In the genomic region with DNA sequence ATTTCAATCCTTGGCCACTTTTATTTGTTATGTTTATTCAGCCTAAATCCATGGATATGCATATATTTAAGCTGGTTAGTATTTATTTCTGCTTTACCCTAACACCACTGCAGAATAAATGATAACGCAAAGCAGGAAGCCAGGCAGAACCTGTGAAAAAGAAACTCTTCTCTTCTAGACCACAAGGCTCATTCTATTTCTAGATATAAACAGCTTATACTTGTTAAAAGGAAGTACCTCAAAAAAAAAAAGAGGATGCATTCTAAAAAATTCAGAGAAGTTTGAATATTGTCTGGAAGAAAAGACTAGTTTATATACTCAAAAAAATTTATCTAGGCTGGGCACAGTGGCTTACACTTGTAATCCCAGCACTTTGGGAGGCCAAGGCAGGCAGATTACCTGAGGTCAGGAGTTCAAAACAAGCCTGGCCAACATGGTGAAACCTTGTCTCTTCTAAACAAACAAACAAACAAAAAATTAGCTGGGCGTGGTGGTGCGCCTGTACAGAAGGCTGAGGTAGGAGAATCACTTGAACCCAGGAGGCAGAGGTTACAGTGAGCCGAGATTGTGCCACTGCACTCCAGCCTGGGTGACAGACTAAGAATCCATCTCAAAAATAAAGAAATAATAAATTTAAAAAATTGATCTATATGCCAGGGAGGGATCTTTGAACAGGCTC, we compare ENCODE assay signal across 8 cellular contexts. TPM values are rescaled to one million over a fixed set of nuclear protein-coding genes. Genes with fewer than 3 reads are reported as not detected.
A peak's percentile ranks its signal among the peaks of the same experiment; 100 is the strongest.
DNase-seq lines count a peak whose midpoint lies in the region; ATAC-seq and TF ChIP-seq lines count a peak whose summit lies in the region.

No MANE protein-coding gene starts in this region.

- H3K27ac Mint-ChIP-seq in activated naive CD8-positive, alpha-beta T cell treated with anti-CD3 and anti-CD28 coated beads, Interleukin-2, amount 50 U/mL, for 24 hours: peak overlapping the region; percentile 68

- no peak overlapping the region for H2BK5ac ChIP-seq in mesendoderm (ENCODE audit: low read length)

- no peaks in the 10 kb centered on the region for H3K9me3 ChIP-seq in hepatocyte (ENCODE audit: low read depth)

- H2BK15ac ChIP-seq in mesendoderm (replicated peaks; ENCODE audit: low read depth): no peak overlapping the region

- H2AFZ ChIP-seq in hepatocyte: no peak overlapping the region

- H3K4me3 ChIP-seq in hepatocyte: no peak overlapping the region
- no peak overlapping the region for H3K4me3 ChIP-seq in mesendoderm (ENCODE audit: low read length)

- no peaks in the 10 kb centered on the region for H3K9me2 ChIP-seq in hepatocyte (replicated peaks; ENCODE audit: insufficient read depth)

- no peaks in the 10 kb centered on the region for H3K36me3 ChIP-seq in hepatocyte (replicated peaks; ENCODE audit: insufficient read depth, low read depth)
- no peaks in the 10 kb centered on the region for H3K36me3 ChIP-seq in mesendoderm (ENCODE audit: control insufficient read depth, insufficient read depth, low read length)

- WGBS in hepatocyte (ENCODE audit: low lambda C conversion rate, missing lambda C conversion rate): 93% methylated on average over 4 of the region's 4 CpGs
- WGBS in mesendoderm (ENCODE audit: extremely low coverage, insufficient coverage, low lambda C conversion rate): no CpG with 5 or more reads among the region's 4 CpGs

- H3K4me1 Mint-ChIP-seq in activated naive CD8-positive, alpha-beta T cell treated with anti-CD3 and anti-CD28 coated beads, Interleukin-2, amount 50 U/mL, for 24 hours: peaks cover 70% of the 10 kb centered on the region

- no peaks in the 10 kb centered on the region for H4K20me1 ChIP-seq in hepatocyte (ENCODE audit: insufficient read depth, poor library complexity, severe bottlenecking)

- H3K4me3 Mint-ChIP-seq in activated naive CD8-positive, alpha-beta T cell treated with anti-CD3 and anti-CD28 coated beads, Interleukin-2, amount 50 U/mL, for 24 hours: peak overlapping the region; percentile 27

- H4K8ac ChIP-seq in mesendoderm (ENCODE audit: low read depth, low read length): no peak overlapping the region

- DNase-seq in GM10248 (ENCODE audit: extremely low spot score): peak; percentile 38
- peak; percentile 37 for DNase-seq in GM20000 (ENCODE audit: low spot score)
- no peak for DNase-seq in activated naive CD8-positive, alpha-beta T cell treated with anti-CD3 and anti-CD28 coated beads, Interleukin-2, amount 50 U/mL, for 24 hours
- DNase-seq in hepatocyte (ENCODE audit: low spot score): no peak
- DNase-seq in mesendoderm: no peak
- no peak for DNase-seq in RPMI8226
- DNase-seq in NCI-H187 treated with DMSO at 0.1 percent for 48 hours (lab: John Stamatoyannopoulos, UW): no peak

- H3K18ac ChIP-seq in mesendoderm (ENCODE audit: low read length): no peak overlapping the region

- H3K4me1 ChIP-seq in hepatocyte (ENCODE audit: insufficient read depth) (no peaks in the 10 kb centered on the region), mesendoderm (ENCODE audit: control insufficient read depth, low read depth, low read length) (no peaks in the 10 kb centered on the region)

- no peaks in the 10 kb centered on the region for H3K27me3 Mint-ChIP-seq in activated naive CD8-positive, alpha-beta T cell treated with anti-CD3 and anti-CD28 coated beads, Interleukin-2, amount 50 U/mL, for 24 hours

- H3K79me1 ChIP-seq in mesendoderm (ENCODE audit: low read length): no peaks in the 10 kb centered on the region

- H3K79me2 ChIP-seq in hepatocyte (no peaks in the 10 kb centered on the region), mesendoderm (ENCODE audit: control insufficient read depth, insufficient read depth, low read length) (no peaks in the 10 kb centered on the region)

- H3K27me3 ChIP-seq in hepatocyte: no peaks in the 10 kb centered on the region
- H3K27me3 ChIP-seq in mesendoderm (ENCODE audit: insufficient read depth, low read length, poor library complexity): no peaks in the 10 kb centered on the region

- H3K27ac ChIP-seq in hepatocyte: no peak overlapping the region
- H3K27ac ChIP-seq in mesendoderm (ENCODE audit: low read depth, low read length): no peak overlapping the region

- H3K23ac ChIP-seq in mesendoderm (ENCODE audit: low read length): no peak overlapping the region

- peaks cover 6% of the 10 kb centered on the region for H3K36me3 Mint-ChIP-seq in activated naive CD8-positive, alpha-beta T cell treated with anti-CD3 and anti-CD28 coated beads, Interleukin-2, amount 50 U/mL, for 24 hours (ENCODE audit: low read depth)

- H3K9me3 Mint-ChIP-seq in activated naive CD8-positive, alpha-beta T cell treated with anti-CD3 and anti-CD28 coated beads, Interleukin-2, amount 50 U/mL, for 24 hours: no peaks in the 10 kb centered on the region

- no peak overlapping the region for H2BK120ac ChIP-seq in mesendoderm (ENCODE audit: low read depth, low read length)

- no peak overlapping the region for H3K56ac ChIP-seq in mesendoderm (ENCODE audit: low read length)

- CTCF ChIA-PET in GM10248 (lab: Yijun Ruan, JAX): interaction anchor here (4.3 to 9.3 kb wide), 2 partner anchors 57 to 450 kb away, joined by 31 to 132 read pairs; partner anchors contain the start of genes GALNT4 and POC1B

- no peak overlapping the region for H3K9ac ChIP-seq in mesendoderm (ENCODE audit: low read length)

- ATAC-seq in HG03378 (IDR thresholded peaks at IDR 0.05; ENCODE audit: unreplicated experiment): peak; percentile 84
- ATAC-seq in activated naive CD8-positive, alpha-beta T cell treated with anti-CD3 and anti-CD28 coated beads, Interleukin-2, amount 50 U/mL, for 24 hours: peak; percentile 31

- TF ChIP-seq CTCF in GM10248 (IDR thresholded peaks at IDR 0.05; ENCODE audit: control extremely low read depth, extremely low read depth, low read depth, missing control alignments) (no peak), GM20000 (IDR thresholded peaks at IDR 0.05; ENCODE audit: extremely low read depth, missing control alignments) (no peak), hepatocyte (IDR thresholded peaks at IDR 0.05; ENCODE audit: poor library complexity) (no peak)

- H3K4me2 ChIP-seq in hepatocyte: no peak overlapping the region
- no peak overlapping the region for H3K4me2 ChIP-seq in mesendoderm (ENCODE audit: low read length)

- no peak overlapping the region for H3K4ac ChIP-seq in mesendoderm (ENCODE audit: low read depth, low read length)

- POLR2A ChIA-PET in GM10248 (lab: Yijun Ruan, JAX): no interaction called here

- no peak overlapping the region for H2AK5ac ChIP-seq in mesendoderm (ENCODE audit: low read length)

- no peak overlapping the region for H4K5ac ChIP-seq in mesendoderm (ENCODE audit: low read length)

RNA-seq across cellular contexts. Expression of gene GALNT4, which starts 55.8 kb away (rescaled TPM):
- total RNA-seq in hepatocyte: 15.4 and 19.2 TPM in 2 replicates
- polyA plus RNA-seq in hepatocyte: 4.6 and 6.9 TPM in 2 replicates
- polyA plus RNA-seq in mesendoderm (2013, experiment 1 of 2): 2.2 TPM
- polyA plus RNA-seq in mesendoderm (2013, experiment 2 of 2): 2.3 TPM

RNA-seq across cellular contexts. Expression of gene POC1B, which starts 57.1 kb away (rescaled TPM):
- 18.9 and 20.0 TPM in 2 replicates for total RNA-seq in hepatocyte
- polyA plus RNA-seq in hepatocyte: 10.3 and 11.6 TPM in 2 replicates
- polyA plus RNA-seq in mesendoderm (2013, experiment 1 of 2): 8.7 TPM
- polyA plus RNA-seq in mesendoderm (2013, experiment 2 of 2): 9.1 TPM

Comparison
In these comparisons a context has a peak if more than half of its experiments do, and no peak if none do; other contexts are left out.
1. DNase-seq: peak in GM10248 (single experiment) and GM20000 (single experiment); none in activated naive CD8-positive, alpha-beta T cell treated with anti-CD3 and anti-CD28 coated beads, Interleukin-2, amount 50 U/mL, for 24 hours (single experiment), hepatocyte (single experiment), mesendoderm (single experiment), RPMI8226 (single experiment) and NCI-H187 treated with DMSO at 0.1 percent for 48 hours (single experiment).